In the genomic region with DNA sequence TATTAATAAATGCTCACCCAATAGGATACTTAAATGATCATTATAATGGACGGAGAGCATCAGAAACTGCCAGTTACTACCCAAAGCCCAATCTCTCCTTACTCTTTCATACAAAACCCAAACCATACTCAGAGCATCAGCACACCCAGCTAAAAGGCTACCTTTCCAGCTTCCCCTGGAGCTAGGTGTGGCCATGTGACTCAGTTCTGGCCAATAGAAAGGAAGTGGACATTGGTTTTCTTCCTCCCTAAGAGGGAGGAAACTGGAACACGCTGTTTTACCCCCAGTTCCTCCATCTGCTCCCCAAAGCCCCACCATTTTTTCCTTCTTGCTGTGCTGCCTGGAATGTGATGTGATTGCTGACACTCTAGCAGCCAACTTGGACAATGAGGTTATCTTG, we compare ENCODE assay signal across 11 cellular contexts.
"Had no signal": no experiment of that assay in that cellular context is flagged by ENCODE, and none has a peak within 500 bp of the region (broad histone marks: within the 10 kb centered on the region; RNA-seq: fewer than 3 reads in every experiment).

No MANE protein-coding gene starts in this region.

- H3K9ac ChIP-seq: GM23248 had no signal

- H2AFZ ChIP-seq: GM23248, GM23338 had no signal

- H3K4me1 ChIP-seq: HAP-1 had no signal

- H3K4me3 ChIP-seq: GM23248, GM23338, HAP-1 had no signal

- H3K4me2 ChIP-seq: GM23338 had no signal

- H3K9me3 ChIP-seq: HAP-1 had no signal

- ATAC-seq: GM23338, HCT116 had no signal

- DNase-seq: GM23248, GOT3, H7, H9, HCEC 1CT, HFFc6 had no signal

- H3K27ac ChIP-seq: GM23248 had no signal

- FAIRE-seq: H1, H54 had no signal
